In the genomic region with DNA sequence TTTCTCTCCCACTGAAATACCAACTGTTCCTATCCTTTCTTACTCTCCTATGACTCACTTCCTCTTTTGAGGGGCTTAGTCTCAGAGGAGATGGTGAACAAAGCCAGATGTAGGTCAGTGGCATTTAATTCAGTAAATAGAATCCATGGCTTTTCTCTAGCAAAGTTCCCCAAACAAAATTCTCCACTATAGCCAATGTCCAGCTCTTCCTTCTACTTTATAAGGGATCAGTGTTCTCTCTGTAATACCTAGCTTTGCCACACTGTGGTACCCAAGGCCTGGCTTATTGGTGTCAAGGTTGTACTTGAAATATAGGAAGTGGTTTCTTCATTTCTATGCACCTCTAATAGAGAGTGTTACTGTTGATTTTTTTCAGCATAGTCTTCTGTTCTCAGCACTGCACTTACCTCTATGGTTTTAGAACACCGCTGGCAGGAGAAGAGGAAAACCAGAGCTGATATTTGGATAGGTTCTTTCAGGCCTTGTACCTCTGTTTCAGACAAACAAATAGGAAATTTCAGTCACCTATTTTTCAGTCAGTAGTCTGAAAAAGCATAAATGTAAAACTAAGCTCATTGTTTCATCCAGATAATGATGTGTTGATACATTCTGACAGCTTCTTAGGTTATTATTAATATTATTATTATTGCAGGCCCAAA, we compare ENCODE assay signal across 8 cellular contexts. TPM values are rescaled to one million over a fixed set of nuclear protein-coding genes. Genes with fewer than 3 reads are reported as not detected.
DNase-seq lines count a peak whose midpoint lies in the region; ATAC-seq and TF ChIP-seq lines count a peak whose summit lies in the region.

No MANE protein-coding gene starts in this region.

- intact Hi-C loops in breast epithelium (cut with DNase I; ENCODE audit: low total_unique reads): loop anchor here (10.0 kb wide), 1 partner anchor 146 kb away; no protein-coding TSS in a partner anchor

- POLR2A ChIA-PET in AG04450 (lab: Yijun Ruan, JAX): interaction anchor here (0.6 kb wide), 1 partner anchor 91 kb away, joined by 6 read pairs; no protein-coding TSS in a partner anchor

- H3K9me3 ChIP-seq in AG04450 (ENCODE audit: control insufficient read depth, insufficient read depth, low read length) (no peaks in the 10 kb centered on the region), breast epithelium (no peaks in the 10 kb centered on the region)

- H3K4me1 ChIP-seq in breast epithelium: no peaks in the 10 kb centered on the region

- CTCF ChIA-PET in AG04450 (lab: Charles Lee): interaction anchor here (0.5 to 6.6 kb wide), 51 partner anchors 8 to 1286 kb away, joined by 3 to 148 read pairs (median 5); a partner anchor contains a TSS

- ATAC-seq in GM18511 (IDR thresholded peaks at IDR 0.05; ENCODE audit: unreplicated experiment) (peak; percentile 98), HG02973 (IDR thresholded peaks at IDR 0.05; ENCODE audit: unreplicated experiment) (peak; percentile 99)

- no peaks in the 10 kb centered on the region for H3K27me3 ChIP-seq in AG04450 (ENCODE audit: control insufficient read depth, insufficient read depth, low read length)
- no peaks in the 10 kb centered on the region for H3K27me3 ChIP-seq in breast epithelium
- H3K27me3 ChIP-seq in kidney epithelial cell (ENCODE audit: control insufficient read depth, insufficient read depth, low read length): no peaks in the 10 kb centered on the region

- TF ChIP-seq POLR2A in breast epithelium (IDR thresholded peaks at IDR 0.05): no peak

- H3K36me3 ChIP-seq in breast epithelium: no peaks in the 10 kb centered on the region
- H3K36me3 ChIP-seq in kidney epithelial cell (ENCODE audit: control insufficient read depth, insufficient read depth, low read length): no peaks in the 10 kb centered on the region

- TF ChIP-seq CTCF in AG04450 (IDR thresholded peaks at IDR 0.05; ENCODE audit: low read depth, low read length): peak; percentile 75
- TF ChIP-seq CTCF in breast epithelium (IDR thresholded peaks at IDR 0.05): peak; percentile 55 to 89 (median 89)
- TF ChIP-seq CTCF in kidney epithelial cell (IDR thresholded peaks at IDR 0.05; ENCODE audit: insufficient read depth, low read length, poor library complexity, severe bottlenecking): peak; percentile 74

- H3K4me3 ChIP-seq in AG04450 (ENCODE audit: low read depth, low read length) (no peak overlapping the region), breast epithelium (no peak overlapping the region), kidney epithelial cell (ENCODE audit: low read depth, low read length) (no peak overlapping the region)

- no peak overlapping the region for H3K27ac ChIP-seq in AG04450 (ENCODE audit: low read depth, low read length)
- no peak overlapping the region for H3K27ac ChIP-seq in breast epithelium

- peak; percentile 69 for DNase-seq in AG04450 (ENCODE audit: low read depth, low spot score)
- DNase-seq in NCI-H2029 (lab: John Stamatoyannopoulos, UW): peak; percentile 68
- DNase-seq in UCSD-AML1 (lab: John Stamatoyannopoulos, UW; ENCODE audit: unreplicated experiment): peak; percentile 15
- peak in 1 of 2 donors; percentile 71 for DNase-seq in breast epithelium (ENCODE audit: low spot score in 2 of 2)
- DNase-seq in kidney epithelial cell (ENCODE audit: low read depth): peak; percentile 28
- DNase-seq in stimulated activated CD4-positive, alpha-beta T cell treated with anti-CD3 and anti-CD28 coated beads, Interleukin-2, amount 100 ng/mL, for 24 hours: peak; percentile 48 to 58

RNA-seq across cellular contexts. Expression of a gene that starts 40.6 kb away (rescaled TPM):
- polyA plus RNA-seq in AG04450 (2011; rRNA removed): 58.2 and 71.9 TPM in 2 replicates
- polyA minus RNA-seq in AG04450 (2011; rRNA and poly(A)+ RNA removed): 84.4 and 118 TPM in 2 replicates
- total RNA-seq in breast epithelium (10 to 100 TPM in 2 of 3 donors, under 1 TPM in 1; 0.80 to 33.7 (median 11.8) TPM), kidney epithelial cell (62.0 and 64.7 TPM in 2 replicates)
